ENCODE assay signal across 1 cellular context in the genomic region with DNA sequence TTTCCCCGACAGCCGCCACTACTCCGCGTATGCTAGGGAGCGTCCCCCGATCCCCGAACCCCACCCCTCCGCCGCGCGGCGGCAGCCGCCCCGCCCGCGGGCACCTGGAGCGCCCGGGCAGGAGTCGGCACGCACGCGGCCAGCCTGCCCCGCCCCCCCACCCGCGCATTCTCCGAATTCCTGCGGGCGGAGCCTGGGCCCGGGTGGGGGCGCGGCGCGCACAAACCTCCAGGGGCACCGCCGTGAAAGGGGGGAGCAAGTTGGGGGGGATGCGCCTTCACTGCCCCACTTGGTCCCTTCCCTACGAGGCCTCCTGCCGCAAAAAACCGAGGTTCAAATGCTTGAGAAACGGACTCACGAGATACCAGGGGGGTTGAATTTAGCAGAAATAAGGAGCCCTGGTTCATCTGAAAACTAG.
TF ChIP-seq lines count a peak whose summit lies in the region.

No MANE protein-coding gene starts in this region.

TF ChIP-seq in HEK293, 187 proteins besides CTCF, POLR2A, EP300 and RAD21 (continued from another document):
- TF ChIP-seq, protein P1, sequence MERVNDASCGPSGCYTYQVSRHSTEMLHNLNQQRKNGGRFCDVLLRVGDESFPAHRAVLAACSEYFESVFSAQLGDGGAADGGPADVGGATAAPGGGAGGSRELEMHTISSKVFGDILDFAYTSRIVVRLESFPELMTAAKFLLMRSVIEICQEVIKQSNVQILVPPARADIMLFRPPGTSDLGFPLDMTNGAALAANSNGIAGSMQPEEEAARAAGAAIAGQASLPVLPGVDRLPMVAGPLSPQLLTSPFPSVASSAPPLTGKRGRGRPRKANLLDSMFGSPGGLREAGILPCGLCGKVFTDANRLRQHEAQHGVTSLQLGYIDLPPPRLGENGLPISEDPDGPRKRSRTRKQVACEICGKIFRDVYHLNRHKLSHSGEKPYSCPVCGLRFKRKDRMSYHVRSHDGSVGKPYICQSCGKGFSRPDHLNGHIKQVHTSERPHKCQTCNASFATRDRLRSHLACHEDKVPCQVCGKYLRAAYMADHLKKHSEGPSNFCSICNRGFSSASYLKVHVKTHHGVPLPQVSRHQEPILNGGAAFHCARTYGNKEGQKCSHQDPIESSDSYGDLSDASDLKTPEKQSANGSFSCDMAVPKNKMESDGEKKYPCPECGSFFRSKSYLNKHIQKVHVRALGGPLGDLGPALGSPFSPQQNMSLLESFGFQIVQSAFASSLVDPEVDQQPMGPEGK (tag by site-specific recombination; IDR thresholded peaks at IDR 0.05), result peak; percentile 51
- TF ChIP-seq, protein P2, sequence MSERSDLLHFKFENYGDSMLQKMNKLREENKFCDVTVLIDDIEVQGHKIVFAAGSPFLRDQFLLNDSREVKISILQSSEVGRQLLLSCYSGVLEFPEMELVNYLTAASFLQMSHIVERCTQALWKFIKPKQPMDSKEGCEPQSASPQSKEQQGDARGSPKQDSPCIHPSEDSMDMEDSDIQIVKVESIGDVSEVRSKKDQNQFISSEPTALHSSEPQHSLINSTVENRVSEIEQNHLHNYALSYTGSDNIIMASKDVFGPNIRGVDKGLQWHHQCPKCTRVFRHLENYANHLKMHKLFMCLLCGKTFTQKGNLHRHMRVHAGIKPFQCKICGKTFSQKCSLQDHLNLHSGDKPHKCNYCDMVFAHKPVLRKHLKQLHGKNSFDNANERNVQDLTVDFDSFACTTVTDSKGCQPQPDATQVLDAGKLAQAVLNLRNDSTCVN (tag by site-specific recombination; optimal IDR thresholded peaks at IDR 0.05), result peak; percentile 39
- TF ChIP-seq FEZF1 (tag by site-specific recombination; IDR thresholded peaks at IDR 0.05) (no peak), ZXDB (tag by site-specific recombination; IDR thresholded peaks at IDR 0.05) (peak; percentile 26; the same call in 1 of the 2 replicates), ZNF837 (tag by site-specific recombination; IDR thresholded peaks at IDR 0.05) (no peak), GLIS1 (tag by site-specific recombination; IDR thresholded peaks at IDR 0.05) (peak; percentile 66), SP3 (tag by site-specific recombination; IDR thresholded peaks at IDR 0.05) (0 out of 2 replicates have a peak, but pooled peaks have one; percentile 37), ZBTB7A (tag by site-specific recombination; IDR thresholded peaks at IDR 0.05; ENCODE audit: low read depth) (0 out of 2 replicates have a peak, but pooled peaks have one; percentile 40), GLIS2 (tag by site-specific recombination; IDR thresholded peaks at IDR 0.05) (peak; percentile 61), KLF8 (tag by site-specific recombination; IDR thresholded peaks at IDR 0.05) (peak; percentile 43; the same call in 1 of the 2 replicates), ZNF202 (tag by site-specific recombination; IDR thresholded peaks at IDR 0.05; ENCODE audit: borderline replicate concordance) (no peak), ZNF629 (tag by site-specific recombination; IDR thresholded peaks at IDR 0.05) (no peak), ZNF521 (tag by site-specific recombination; IDR thresholded peaks at IDR 0.05) (no peak), TCF7L2 (IDR thresholded peaks at IDR 0.05; ENCODE audit: borderline replicate concordance, low read depth, low read length) (no peak), KLF10 (tag by site-specific recombination; IDR thresholded peaks at IDR 0.05) (peak; percentile 75), SP7 (tag by site-specific recombination; IDR thresholded peaks at IDR 0.05) (0 out of 2 replicates have a peak, but pooled peaks have one; percentile 21), ZNF529 (tag by site-specific recombination; IDR thresholded peaks at IDR 0.05; ENCODE audit: insufficient replicate concordance) (no peak), ZNF555 (tag by site-specific recombination; conservative IDR thresholded peaks at IDR 0.05) (no peak)
- TF ChIP-seq, protein P3, sequence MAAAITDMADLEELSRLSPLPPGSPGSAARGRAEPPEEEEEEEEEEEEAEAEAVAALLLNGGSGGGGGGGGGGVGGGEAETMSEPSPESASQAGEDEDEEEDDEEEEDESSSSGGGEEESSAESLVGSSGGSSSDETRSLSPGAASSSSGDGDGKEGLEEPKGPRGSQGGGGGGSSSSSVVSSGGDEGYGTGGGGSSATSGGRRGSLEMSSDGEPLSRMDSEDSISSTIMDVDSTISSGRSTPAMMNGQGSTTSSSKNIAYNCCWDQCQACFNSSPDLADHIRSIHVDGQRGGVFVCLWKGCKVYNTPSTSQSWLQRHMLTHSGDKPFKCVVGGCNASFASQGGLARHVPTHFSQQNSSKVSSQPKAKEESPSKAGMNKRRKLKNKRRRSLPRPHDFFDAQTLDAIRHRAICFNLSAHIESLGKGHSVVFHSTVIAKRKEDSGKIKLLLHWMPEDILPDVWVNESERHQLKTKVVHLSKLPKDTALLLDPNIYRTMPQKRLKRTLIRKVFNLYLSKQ (tag by site-specific recombination; IDR thresholded peaks at IDR 0.05; ENCODE audit: borderline replicate concordance), result 0 out of 2 replicates have a peak, but pooled peaks have one; percentile 5
- TF ChIP-seq, protein P4, sequence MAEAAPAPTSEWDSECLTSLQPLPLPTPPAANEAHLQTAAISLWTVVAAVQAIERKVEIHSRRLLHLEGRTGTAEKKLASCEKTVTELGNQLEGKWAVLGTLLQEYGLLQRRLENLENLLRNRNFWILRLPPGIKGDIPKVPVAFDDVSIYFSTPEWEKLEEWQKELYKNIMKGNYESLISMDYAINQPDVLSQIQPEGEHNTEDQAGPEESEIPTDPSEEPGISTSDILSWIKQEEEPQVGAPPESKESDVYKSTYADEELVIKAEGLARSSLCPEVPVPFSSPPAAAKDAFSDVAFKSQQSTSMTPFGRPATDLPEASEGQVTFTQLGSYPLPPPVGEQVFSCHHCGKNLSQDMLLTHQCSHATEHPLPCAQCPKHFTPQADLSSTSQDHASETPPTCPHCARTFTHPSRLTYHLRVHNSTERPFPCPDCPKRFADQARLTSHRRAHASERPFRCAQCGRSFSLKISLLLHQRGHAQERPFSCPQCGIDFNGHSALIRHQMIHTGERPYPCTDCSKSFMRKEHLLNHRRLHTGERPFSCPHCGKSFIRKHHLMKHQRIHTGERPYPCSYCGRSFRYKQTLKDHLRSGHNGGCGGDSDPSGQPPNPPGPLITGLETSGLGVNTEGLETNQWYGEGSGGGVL (tag by site-specific recombination; IDR thresholded peaks at IDR 0.05), result peak; percentile 32; the same call in 1 of the 2 replicates
